In the genomic region with DNA sequence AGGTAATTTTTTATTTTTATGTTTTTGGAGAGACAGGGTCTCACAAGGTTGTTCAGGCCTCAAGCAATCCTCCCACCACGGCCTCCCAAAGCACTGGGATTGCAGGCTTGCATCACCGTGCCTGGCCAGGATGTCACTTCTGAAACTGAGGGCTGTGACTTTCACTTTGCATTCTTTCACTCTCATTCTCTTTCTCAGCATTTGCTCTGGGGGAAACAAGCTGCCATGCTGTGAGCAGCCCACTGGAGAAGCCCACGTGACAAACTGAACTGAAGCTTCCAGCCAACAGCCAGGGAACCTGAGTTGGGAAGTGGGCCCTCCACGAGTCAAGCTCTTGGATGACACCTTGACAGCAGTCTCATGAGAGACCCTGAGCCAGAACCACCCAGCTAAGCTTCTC, we compare ENCODE assay signal across 22 cellular contexts.
DNase-seq lines count a peak whose midpoint lies in the region; ATAC-seq and TF ChIP-seq lines count a peak whose summit lies in the region.
"Had no signal": no experiment of that assay in that cellular context is flagged by ENCODE, and none has a peak within 500 bp of the region (broad histone marks: within the 10 kb centered on the region; RNA-seq: fewer than 3 reads in every experiment).

No MANE protein-coding gene starts in this region.

- no peak for TF ChIP-seq CTCF in GM12865 (IDR thresholded peaks at IDR 0.05; ENCODE audit: insufficient read depth, low read depth, low read length, missing control alignments)
- no peak for TF ChIP-seq CTCF in coronary artery (IDR thresholded peaks at IDR 0.05)
- TF ChIP-seq CTCF in GM13977 (IDR thresholded peaks at IDR 0.05; ENCODE audit: extremely low read depth, insufficient read depth, missing control alignments) = no peak

- DNase-seq in activated CD4-positive, alpha-beta memory T cell treated with anti-CD3 and anti-CD28 coated beads for 36 hours = peak; percentile 19
- no peak for DNase-seq in activated CD4-positive, alpha-beta memory T cell treated with anti-CD3 and anti-CD28 coated beads, Interleukin-2, amount 10 ng/mL, durations not matched to agents 7 days and 5 days
- DNase-seq in GM12865 (ENCODE audit: low read depth) (peak; percentile 26), coronary artery (ENCODE audit: low spot score) (peak; percentile 26), GM13977 (ENCODE audit: low spot score) (no peak), DMS153 treated with DMSO at 0.1 percent for 48 hours (lab: John Stamatoyannopoulos, UW; ENCODE audit: unreplicated experiment) (no peak), NCI-H748 (lab: John Stamatoyannopoulos, UW; ENCODE audit: unreplicated experiment) (no peak)
- DNase-seq: 8988T; Calu3; CD4-positive, alpha-beta memory T cell; DMS79; MV-4-11; NCI-H1436; NCI-H2029; NCI-H2171; NCI-H446; NCI-H69; PC-9; SJCRH30 had no signal

- no peaks in the 10 kb centered on the region for H3K36me3 Mint-ChIP-seq in activated CD4-positive, alpha-beta memory T cell treated with anti-CD3 and anti-CD28 coated beads for 36 hours
- no peaks in the 10 kb centered on the region for H3K36me3 Mint-ChIP-seq in activated CD4-positive, alpha-beta memory T cell treated with anti-CD3 and anti-CD28 coated beads, Interleukin-2, amount 10 ng/mL, durations not matched to agents 7 days and 5 days (ENCODE audit: low read depth)
- H3K36me3 Mint-ChIP-seq: CD4-positive, alpha-beta memory T cell had no signal

- POLR2A ChIA-PET in activated CD4-positive, alpha-beta memory T cell treated with anti-CD3 and anti-CD28 coated beads for 36 hours (lab: Charles Lee) = no interaction called here
- POLR2A ChIA-PET in activated CD4-positive, alpha-beta memory T cell treated with anti-CD3 and anti-CD28 coated beads, Interleukin-2, amount 10 ng/mL, durations not matched to agents 7 days and 5 days (lab: Charles Lee) = no interaction called here

- intact Hi-C loops in activated CD4-positive, alpha-beta memory T cell treated with anti-CD3 and anti-CD28 coated beads for 36 hours (cut with micrococcal nuclease) = no loop called here

- CTCF ChIA-PET in activated CD4-positive, alpha-beta memory T cell treated with anti-CD3 and anti-CD28 coated beads for 36 hours (lab: Charles Lee) = no interaction called here
- CTCF ChIA-PET in activated CD4-positive, alpha-beta memory T cell treated with anti-CD3 and anti-CD28 coated beads, Interleukin-2, amount 10 ng/mL, durations not matched to agents 7 days and 5 days (lab: Charles Lee) = interaction anchor here (1.4 kb wide), 1 partner anchor 10 kb away, joined by 5 read pairs; no protein-coding TSS in a partner anchor

- H3K27me3 Mint-ChIP-seq in activated CD4-positive, alpha-beta memory T cell treated with anti-CD3 and anti-CD28 coated beads for 36 hours = peaks cover 4% of the 10 kb centered on the region
- H3K27me3 Mint-ChIP-seq in activated CD4-positive, alpha-beta memory T cell treated with anti-CD3 and anti-CD28 coated beads, Interleukin-2, amount 10 ng/mL, durations not matched to agents 7 days and 5 days = peaks cover 6% of the 10 kb centered on the region

- no peak overlapping the region for H3K27ac ChIP-seq in coronary artery
- H3K27ac ChIP-seq: PC-9, SJCRH30 had no signal

- in situ Hi-C loops in GM13977 (cut with MboI; ENCODE audit: low pct_unique_long_range_greater_than_20kb, low sequenced_read_pairs, unreplicated experiment) = no loop called here

- H3K9me3 Mint-ChIP-seq in activated CD4-positive, alpha-beta memory T cell treated with anti-CD3 and anti-CD28 coated beads for 36 hours = peaks cover 3% of the 10 kb centered on the region
- H3K9me3 Mint-ChIP-seq in activated CD4-positive, alpha-beta memory T cell treated with anti-CD3 and anti-CD28 coated beads, Interleukin-2, amount 10 ng/mL, durations not matched to agents 7 days and 5 days = peaks cover 3% of the 10 kb centered on the region

- peak; percentile 73 for ATAC-seq in GM21447 (IDR thresholded peaks at IDR 0.05; ENCODE audit: unreplicated experiment)
- ATAC-seq: GM23338, HCT116 had no signal

- H3K4me3 ChIP-seq in GM12865 (ENCODE audit: low read depth, low read length) = no peak overlapping the region
- H3K4me3 ChIP-seq in coronary artery = no peak overlapping the region
- H3K4me3 ChIP-seq: GM23338, PC-9, SJCRH30 had no signal

- peaks cover 2% of the 10 kb centered on the region for H3K4me1 Mint-ChIP-seq in activated CD4-positive, alpha-beta memory T cell treated with anti-CD3 and anti-CD28 coated beads for 36 hours (ENCODE audit: low read depth)
- peaks cover 1% of the 10 kb centered on the region for H3K4me1 Mint-ChIP-seq in activated CD4-positive, alpha-beta memory T cell treated with anti-CD3 and anti-CD28 coated beads, Interleukin-2, amount 10 ng/mL, durations not matched to agents 7 days and 5 days
- H3K4me1 Mint-ChIP-seq: GM23338 had no signal

- no peak overlapping the region for H3K27ac Mint-ChIP-seq in activated CD4-positive, alpha-beta memory T cell treated with anti-CD3 and anti-CD28 coated beads for 36 hours
- no peak overlapping the region for H3K27ac Mint-ChIP-seq in activated CD4-positive, alpha-beta memory T cell treated with anti-CD3 and anti-CD28 coated beads, Interleukin-2, amount 10 ng/mL, durations not matched to agents 7 days and 5 days
- H3K27ac Mint-ChIP-seq: GM23338 had no signal

- H3K4me3 Mint-ChIP-seq in activated CD4-positive, alpha-beta memory T cell treated with anti-CD3 and anti-CD28 coated beads for 36 hours = no peak overlapping the region
- H3K4me3 Mint-ChIP-seq in activated CD4-positive, alpha-beta memory T cell treated with anti-CD3 and anti-CD28 coated beads, Interleukin-2, amount 10 ng/mL, durations not matched to agents 7 days and 5 days = no peak overlapping the region
- H3K4me3 Mint-ChIP-seq: CD4-positive, alpha-beta memory T cell; GM23338 had no signal

Comparison
In these comparisons a context has a peak if more than half of its experiments do, and no peak if none do; other contexts are left out.
1. DNase-seq: peak in activated CD4-positive, alpha-beta memory T cell treated with anti-CD3 and anti-CD28 coated beads for 36 hours (single experiment), GM12865 (single experiment) and coronary artery (single experiment); none in activated CD4-positive, alpha-beta memory T cell treated with anti-CD3 and anti-CD28 coated beads, Interleukin-2, amount 10 ng/mL, durations not matched to agents 7 days and 5 days (single experiment), GM13977 (single experiment), DMS153 treated with DMSO at 0.1 percent for 48 hours (single experiment) and NCI-H748 (single experiment).